In the genomic region with DNA sequence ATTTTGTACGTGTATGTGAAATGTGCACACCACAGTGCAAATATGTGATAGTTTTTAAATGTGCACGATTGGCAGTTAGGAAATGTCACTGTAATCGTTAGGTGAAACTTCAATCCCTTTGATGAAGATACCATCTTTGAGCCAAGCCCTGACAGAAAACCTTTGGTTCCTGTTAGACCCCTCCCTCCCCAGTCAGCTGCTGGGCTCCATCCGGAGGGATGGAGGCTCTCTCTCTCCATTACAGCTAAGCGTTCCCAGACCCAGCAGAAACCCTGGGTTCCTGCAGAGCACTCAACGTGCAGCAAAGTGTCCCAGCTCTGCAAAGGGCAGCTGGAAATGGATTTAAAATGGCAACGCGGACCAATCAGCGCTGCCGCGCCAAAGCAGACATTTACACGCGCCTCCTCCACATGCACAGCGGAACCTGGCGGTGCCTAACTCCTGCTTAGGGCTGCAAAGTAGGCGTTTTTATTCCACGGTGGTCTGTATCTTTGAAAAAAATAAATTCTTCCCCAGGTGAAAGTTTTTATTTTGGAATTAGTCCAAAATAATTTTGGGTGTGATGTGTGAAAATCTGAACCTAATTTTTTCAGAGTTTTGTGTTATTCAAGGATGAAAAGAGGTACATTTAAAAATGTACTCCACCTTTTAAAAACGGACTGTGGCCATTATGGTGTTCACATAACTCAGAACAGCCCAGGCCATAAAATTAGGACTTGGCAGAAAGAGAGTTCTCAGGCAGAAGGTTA, we compare ENCODE assay signal across 8 cellular contexts. TPM values are rescaled to one million over a fixed set of nuclear protein-coding genes. Genes with fewer than 3 reads are reported as not detected.
DNase-seq lines count a peak whose midpoint lies in the region; ATAC-seq lines count a peak whose summit lies in the region.

No MANE protein-coding gene starts in this region.

- H3K36me3 Mint-ChIP-seq in T-helper 2 cell treated with Interferon-gamma antibody and Interleukin-4, amounts not matched to agents 5 μg/mL and 100 μg/mL, for 36 hours (ENCODE audit: low read depth), result no peaks in the 10 kb centered on the region
- no peaks in the 10 kb centered on the region for H3K36me3 Mint-ChIP-seq in stimulated activated effector memory CD8-positive, alpha-beta T cell treated with anti-CD3 and anti-CD28 coated beads, Interleukin-12 subunit alpha, Interleukin-12 subunit beta, amount 100 ng/mL, for 72 hours

- H3K9me3 ChIP-seq in right cardiac atrium (ENCODE audit: control insufficient read depth, low read length), result no peaks in the 10 kb centered on the region

- peak overlapping the region; percentile 65 for H3K4me3 Mint-ChIP-seq in T-helper 2 cell treated with Interferon-gamma antibody and Interleukin-4, amounts not matched to agents 5 μg/mL and 100 μg/mL, for 36 hours
- peak overlapping the region; percentile 32 for H3K4me3 Mint-ChIP-seq in stimulated activated effector memory CD8-positive, alpha-beta T cell treated with anti-CD3 and anti-CD28 coated beads, Interleukin-12 subunit alpha, Interleukin-12 subunit beta, amount 100 ng/mL, for 72 hours

- peaks cover 18% of the 10 kb centered on the region for H3K4me1 Mint-ChIP-seq in T-helper 2 cell treated with Interferon-gamma antibody and Interleukin-4, amounts not matched to agents 5 μg/mL and 100 μg/mL, for 36 hours (ENCODE audit: low read depth)
- H3K4me1 Mint-ChIP-seq in stimulated activated effector memory CD8-positive, alpha-beta T cell treated with anti-CD3 and anti-CD28 coated beads, Interleukin-12 subunit alpha, Interleukin-12 subunit beta, amount 100 ng/mL, for 72 hours, result peaks cover 16% of the 10 kb centered on the region

- no peaks in the 10 kb centered on the region for H3K9me3 Mint-ChIP-seq in T-helper 2 cell treated with Interferon-gamma antibody and Interleukin-4, amounts not matched to agents 5 μg/mL and 100 μg/mL, for 36 hours
- H3K9me3 Mint-ChIP-seq in stimulated activated effector memory CD8-positive, alpha-beta T cell treated with anti-CD3 and anti-CD28 coated beads, Interleukin-12 subunit alpha, Interleukin-12 subunit beta, amount 100 ng/mL, for 72 hours, result no peaks in the 10 kb centered on the region

- H3K27me3 ChIP-seq in right cardiac atrium (ENCODE audit: control insufficient read depth, insufficient read depth), result no peaks in the 10 kb centered on the region

- no peak overlapping the region for H3K27ac ChIP-seq in right cardiac atrium (ENCODE audit: low read length)

- H3K27ac Mint-ChIP-seq in T-helper 2 cell treated with Interferon-gamma antibody and Interleukin-4, amounts not matched to agents 5 μg/mL and 100 μg/mL, for 36 hours, result peak overlapping the region; percentile 39
- no peak overlapping the region for H3K27ac Mint-ChIP-seq in stimulated activated effector memory CD8-positive, alpha-beta T cell treated with anti-CD3 and anti-CD28 coated beads, Interleukin-12 subunit alpha, Interleukin-12 subunit beta, amount 100 ng/mL, for 72 hours

- peaks cover 73% of the 10 kb centered on the region for H3K27me3 Mint-ChIP-seq in T-helper 2 cell treated with Interferon-gamma antibody and Interleukin-4, amounts not matched to agents 5 μg/mL and 100 μg/mL, for 36 hours (ENCODE audit: low read depth)

- WGBS in right cardiac atrium, result 9% methylated on average over 18 of the region's 18 CpGs

- peak; percentile 35 for ATAC-seq in GM19351 (IDR thresholded peaks at IDR 0.05; ENCODE audit: unreplicated experiment)
- ATAC-seq in right cardiac atrium, result peak in 1 of 2 donors; percentile 40
- ATAC-seq in stimulated activated effector memory CD8-positive, alpha-beta T cell treated with anti-CD3 and anti-CD28 coated beads, Interleukin-12 subunit alpha, Interleukin-12 subunit beta, amount 100 ng/mL, for 72 hours, result no peak
- ATAC-seq in GM21619 (IDR thresholded peaks at IDR 0.05; ENCODE audit: unreplicated experiment), result no peak

- DNase-seq in 8988T, result peak; percentile 53
- DNase-seq in T-helper 2 cell treated with Interferon-gamma antibody and Interleukin-4, amounts not matched to agents 5 μg/mL and 100 μg/mL, for 36 hours (ENCODE audit: low spot score), result no peak
- peak; percentile 22 to 60 (median 49) for DNase-seq in right cardiac atrium
- DNase-seq in stimulated activated effector memory CD8-positive, alpha-beta T cell treated with anti-CD3 and anti-CD28 coated beads, Interleukin-12 subunit alpha, Interleukin-12 subunit beta, amount 100 ng/mL, for 72 hours (ENCODE audit: low spot score in 2 of 2), result no peak
- no peak for DNase-seq in activated effector memory CD4-positive, alpha-beta T cell treated with anti-CD3 and anti-CD28 coated beads, Interleukin-2, amount 50 U/mL, for 16 hours
- DNase-seq in T-helper 9 cell, result no peak

- peak overlapping the region; percentile 32 for H3K4me3 ChIP-seq in right cardiac atrium (ENCODE audit: low read length)

- H3K4me1 ChIP-seq in right cardiac atrium (ENCODE audit: control insufficient read depth, insufficient read depth, low read length), result no peaks in the 10 kb centered on the region

- intact Hi-C loops in right cardiac atrium (cut with DNase I), result no loop called here

RNA-seq across cellular contexts. Expression of gene HMGA2, which starts 1.4 kb away (rescaled TPM):
- not detected for total RNA-seq in right cardiac atrium
- 0.07 TPM for polyA plus RNA-seq in right cardiac atrium

Comparison
In these comparisons a context has a peak if more than half of its experiments do, and no peak if none do; other contexts are left out.
1. DNase-seq: peak in 8988T (single experiment) and right cardiac atrium (3 of 3); none in T-helper 2 cell treated with Interferon-gamma antibody and Interleukin-4, amounts not matched to agents 5 μg/mL and 100 μg/mL, for 36 hours (single experiment), stimulated activated effector memory CD8-positive, alpha-beta T cell treated with anti-CD3 and anti-CD28 coated beads, Interleukin-12 subunit alpha, Interleukin-12 subunit beta, amount 100 ng/mL, for 72 hours (0 of 2), activated effector memory CD4-positive, alpha-beta T cell treated with anti-CD3 and anti-CD28 coated beads, Interleukin-2, amount 50 U/mL, for 16 hours (single experiment) and T-helper 9 cell (single experiment).